In the genomic region with DNA sequence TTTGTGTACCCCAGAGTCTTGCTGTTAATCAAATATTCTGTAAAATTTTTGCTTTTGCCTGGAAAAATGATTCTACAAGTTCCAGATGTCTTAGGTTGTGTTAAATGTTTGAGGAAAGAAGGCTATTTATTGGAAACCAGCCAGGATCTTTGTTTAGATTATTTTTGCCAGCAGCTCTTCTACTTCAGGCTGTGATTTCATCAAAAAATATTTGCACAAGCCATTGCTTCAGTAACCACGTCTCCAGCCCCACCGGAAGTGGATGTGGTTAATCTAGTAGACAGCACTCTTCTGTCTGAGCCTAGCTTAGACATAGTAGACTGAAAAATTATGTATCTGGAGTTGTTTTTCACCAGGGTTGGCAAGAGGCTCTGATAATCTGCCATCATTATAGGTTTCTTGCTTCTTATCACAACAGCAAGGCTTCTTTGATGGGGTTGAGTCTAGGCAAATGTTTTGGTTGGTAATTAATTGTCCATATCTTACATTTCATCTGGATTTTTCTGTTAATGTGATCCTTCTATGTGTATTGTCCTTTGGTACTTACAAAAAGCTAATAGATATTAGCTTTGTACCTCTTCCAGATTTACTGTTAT, we compare ENCODE assay signal across 8 cellular contexts. TPM values are rescaled to one million over a fixed set of nuclear protein-coding genes. Genes with fewer than 3 reads are reported as not detected.
DNase-seq lines count a peak whose midpoint lies in the region; ATAC-seq and TF ChIP-seq lines count a peak whose summit lies in the region.

No MANE protein-coding gene starts in this region.

- H3K27me3 Mint-ChIP-seq in WTC11 (ENCODE audit: low read depth), result no peaks in the 10 kb centered on the region; the same call in 1 of the 2 replicates

- ATAC-seq in WTC11, result no peak

- H3K36me3 ChIP-seq in mammary epithelial cell (ENCODE audit: insufficient read depth, low read length) (no peaks in the 10 kb centered on the region), neutrophil (no peaks in the 10 kb centered on the region)

- H3K4me3 Mint-ChIP-seq in WTC11, result no peak overlapping the region

- H3K4me1 Mint-ChIP-seq in WTC11, result no peaks in the 10 kb centered on the region

- no peak overlapping the region for H3K9ac ChIP-seq in mammary epithelial cell (ENCODE audit: insufficient read depth, low read length)

- peak overlapping the region; percentile 19 for H3K4me2 ChIP-seq in mammary epithelial cell (ENCODE audit: insufficient read depth, low read depth, low read length)

- H3K27ac ChIP-seq in mammary epithelial cell (ENCODE audit: insufficient read depth, low read depth, low read length) (no peak overlapping the region), neutrophil (peak overlapping the region; percentile 58)

- H3K27me3 ChIP-seq in mammary epithelial cell (ENCODE audit: insufficient read depth, low read length) (no peaks in the 10 kb centered on the region), neutrophil (peaks cover 25% of the 10 kb centered on the region)

- no TSS peak for BruUV-seq in mammary epithelial cell (replicated peaks; lab: Mats Ljungman, UMichigan)

- no peaks in the 10 kb centered on the region for H4K20me1 ChIP-seq in mammary epithelial cell (ENCODE audit: insufficient read depth, low read length)

- H3K4me1 ChIP-seq in mammary epithelial cell (ENCODE audit: insufficient read depth, low read length) (peaks cover 17% of the 10 kb centered on the region), neutrophil (ENCODE audit: control insufficient read depth in 1 of 2, insufficient read depth in 1 of 2, low read depth in 1 of 2, low read length in 1 of 2) (peaks cover 59 to 60% of the 10 kb centered on the region in 2 experiments)

- DNase-seq in GM04504 (ENCODE audit: low read depth) (peak; percentile 88), GOT3 (lab: John Stamatoyannopoulos, UW) (peak; percentile 24), M059J (ENCODE audit: low read depth) (peak; percentile 97), UCSD-AML1 (lab: John Stamatoyannopoulos, UW; ENCODE audit: unreplicated experiment) (peak; percentile 47), mammary epithelial cell (peak; percentile 83), putamen (ENCODE audit: low spot score) (no peak), WTC11 (ENCODE audit: low spot score) (no peak)

- H3K79me2 ChIP-seq in mammary epithelial cell (ENCODE audit: insufficient read depth, low read length), result no peaks in the 10 kb centered on the region

- H3K4me3 ChIP-seq in mammary epithelial cell (replicated peaks in 1 of 3; ENCODE audit: insufficient read depth in 1 of 3, low read depth in 2 of 3, low read length in 3 of 3), result no peak overlapping the region
- peak overlapping the region in 1 of 2 experiments; percentile 4 for H3K4me3 ChIP-seq in neutrophil (ENCODE audit: low read depth in 1 of 2, low read length in 1 of 2)

- no peak for TF ChIP-seq CTCF in mammary epithelial cell (conservative IDR thresholded peaks at IDR 0.05 in 1 of 2, IDR thresholded peaks at IDR 0.05 in 1 of 2; ENCODE audit: extremely low read depth in 1 of 2, insufficient read depth in 1 of 2, low read depth in 1 of 2, low read length in 2 of 2)
- no peak for TF ChIP-seq CTCF in neutrophil (IDR thresholded peaks at IDR 0.05)
- no peak for TF ChIP-seq CTCF in WTC11 (IDR thresholded peaks at IDR 0.05)

- WGBS in mammary epithelial cell (ENCODE audit: low coverage, missing lambda C conversion rate), result 0% methylated on average over 2 of the region's 2 CpGs

- no peak overlapping the region for H3K27ac Mint-ChIP-seq in WTC11

- H3K9me3 ChIP-seq in mammary epithelial cell (replicated peaks; ENCODE audit: insufficient read depth, low read length) (no peaks in the 10 kb centered on the region), neutrophil (no peaks in the 10 kb centered on the region)

- dilution Hi-C loops in mammary epithelial cell (cut with HindIII; ENCODE audit: low sequenced_read_pairs), result no loop called here

- H3K36me3 Mint-ChIP-seq in WTC11, result no peaks in the 10 kb centered on the region

- CTCF ChIA-PET in mammary epithelial cell (lab: Charles Lee; ENCODE audit: low non-redundant PET), result no interaction called here
- CTCF ChIA-PET in WTC11 (lab: Charles Lee), result no interaction called here

- POLR2A ChIA-PET in WTC11 (lab: Charles Lee), result no interaction called here

- in situ Hi-C loops in mammary epithelial cell (cut with MboI; ENCODE audit: low sequenced_read_pairs in 2 of 2), result loop anchor here in 1 of 2 donors (25.0 kb wide), 1 partner anchor 1625 kb away; no protein-coding TSS in a partner anchor

- intact Hi-C loops in mammary epithelial cell (cut with micrococcal nuclease), result loop anchor here (10.0 kb wide), 2 partner anchors 1183 to 1473 kb away; no protein-coding TSS in a partner anchor

- no peaks in the 10 kb centered on the region for H3K9me3 Mint-ChIP-seq in WTC11

- peak overlapping the region; percentile 10 for H2AFZ ChIP-seq in mammary epithelial cell (ENCODE audit: low read depth, low read length)

TF ChIP-seq in WTC11, 78 proteins besides CTCF, POLR2A, EP300 and RAD21:
- TF ChIP-seq GRHL2 (CRISPR knock-in tag; IDR thresholded peaks at IDR 0.05; ENCODE audit: insufficient replicate concordance, severe bottlenecking) (no peak), ELF4 (CRISPR knock-in tag; IDR thresholded peaks at IDR 0.05; ENCODE audit: low read depth) (no peak), JUN (CRISPR knock-in tag; IDR thresholded peaks at IDR 0.05) (no peak), TCF7 (CRISPR knock-in tag; IDR thresholded peaks at IDR 0.05; ENCODE audit: low read depth) (no peak), GABPB1 (CRISPR knock-in tag; IDR thresholded peaks at IDR 0.05) (no peak), ZNF121 (CRISPR knock-in tag; IDR thresholded peaks at IDR 0.05) (no peak), MYBL2 (CRISPR knock-in tag; IDR thresholded peaks at IDR 0.05) (no peak)
- TF ChIP-seq, protein P1, sequence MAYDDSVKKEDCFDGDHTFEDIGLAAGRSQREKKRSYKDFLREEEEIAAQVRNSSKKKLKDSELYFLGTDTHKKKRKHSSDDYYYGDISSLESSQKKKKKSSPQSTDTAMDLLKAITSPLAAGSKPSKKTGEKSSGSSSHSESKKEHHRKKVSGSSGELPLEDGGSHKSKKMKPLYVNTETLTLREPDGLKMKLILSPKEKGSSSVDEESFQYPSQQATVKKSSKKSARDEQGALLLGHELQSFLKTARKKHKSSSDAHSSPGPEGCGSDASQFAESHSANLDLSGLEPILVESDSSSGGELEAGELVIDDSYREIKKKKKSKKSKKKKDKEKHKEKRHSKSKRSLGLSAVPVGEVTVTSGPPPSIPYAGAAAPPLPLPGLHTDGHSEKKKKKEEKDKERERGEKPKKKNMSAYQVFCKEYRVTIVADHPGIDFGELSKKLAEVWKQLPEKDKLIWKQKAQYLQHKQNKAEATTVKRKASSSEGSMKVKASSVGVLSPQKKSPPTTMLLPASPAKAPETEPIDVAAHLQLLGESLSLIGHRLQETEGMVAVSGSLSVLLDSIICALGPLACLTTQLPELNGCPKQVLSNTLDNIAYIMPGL (CRISPR knock-in tag; IDR thresholded peaks at IDR 0.05), result no peak

RNA-seq across cellular contexts. Expression of gene KCTD16, which starts 17.1 kb away (rescaled TPM):
- total RNA-seq in M059J (2014; rRNA removed; shearing (Covaris generic)), result 0.10 TPM in 1 of 2 replicates, not detected in the other
- under 1 TPM; 0.21 to 0.33 TPM for total RNA-seq in mammary epithelial cell
- polyA plus RNA-seq in mammary epithelial cell, result 0.03 TPM
- not detected for polyA minus RNA-seq in mammary epithelial cell
- total RNA-seq in WTC11 (2021), result 0.20 to 0.73 TPM (median 0.34 TPM) in 3 replicates

RNA-seq across cellular contexts. Expression of gene YIPF5, which starts 17.3 kb away (rescaled TPM):
- 123 and 221 TPM in 2 replicates for total RNA-seq in M059J (2014; rRNA removed; shearing (Covaris generic))
- 10 to 100 TPM; 60.0 to 80.9 TPM for total RNA-seq in mammary epithelial cell
- 57.4 TPM for polyA plus RNA-seq in mammary epithelial cell
- 9.5 TPM for polyA minus RNA-seq in mammary epithelial cell
- total RNA-seq in WTC11 (2021), result 33.8 to 39.2 TPM (median 37.7 TPM) in 3 replicates

Comparison
In these comparisons a context has a peak if more than half of its experiments do, and no peak if none do; other contexts are left out.
1. DNase-seq: peak in GM04504 (single experiment), GOT3 (single experiment), M059J (single experiment), UCSD-AML1 (single experiment) and mammary epithelial cell (single experiment); none in putamen (single experiment) and WTC11 (single experiment).